In genomic region chr3:65721386-65721785, GRCh38 we compare ENCODE assay signal across 29 cellular contexts.
"Had no signal": no experiment of that assay in that cellular context is flagged by ENCODE, and none has a peak within 500 bp of the region (broad histone marks: within the 10 kb centered on the region; RNA-seq: fewer than 3 reads in every experiment).

No MANE protein-coding gene starts in this region.

- H3K36me3 Mint-ChIP-seq: activated naive CD8-positive, alpha-beta T cell; naive thymus-derived CD4-positive, alpha-beta T cell had no signal

- H3K4me1 Mint-ChIP-seq: activated CD4-positive, alpha-beta T cell treated with anti-CD3 and anti-CD28 coated beads for 36 hours; naive thymus-derived CD4-positive, alpha-beta T cell had no signal

- H3K27ac Mint-ChIP-seq: activated CD4-positive, alpha-beta T cell treated with anti-CD3 and anti-CD28 coated beads for 36 hours; activated naive CD8-positive, alpha-beta T cell; naive thymus-derived CD4-positive, alpha-beta T cell; T-helper 2 cell treated with Interferon-gamma antibody and Interleukin-4, amounts not matched to agents 5 μg/mL and 100 μg/mL, for 36 hours had no signal

- FAIRE-seq: colon, frontal cortex, keratinocyte, pancreas had no signal

- H3K27me3 ChIP-seq: adrenal gland, body of pancreas, esophagus squamous epithelium, pancreas, right atrium auricular region, spleen, suprapubic skin, tibial artery had no signal

- H3K4me1 ChIP-seq: body of pancreas, pancreas, psoas muscle, right atrium auricular region, suprapubic skin had no signal

- H3K4me3 ChIP-seq: adrenal gland, body of pancreas, esophagus squamous epithelium, pancreas, psoas muscle, right atrium auricular region, spleen, suprapubic skin, tibial artery had no signal

- H3K36me3 ChIP-seq: adrenal gland, esophagus squamous epithelium, pancreas, right atrium auricular region, spleen, suprapubic skin, tibial artery had no signal

- ATAC-seq: activated CD4-positive, alpha-beta T cell treated with anti-CD3 and anti-CD28 coated beads for 36 hours; body of pancreas; left cardiac atrium; naive thymus-derived CD4-positive, alpha-beta T cell; pancreas; psoas muscle had no signal

- H3K4me3 Mint-ChIP-seq: activated CD4-positive, alpha-beta T cell treated with anti-CD3 and anti-CD28 coated beads for 36 hours; activated naive CD8-positive, alpha-beta T cell; naive thymus-derived CD4-positive, alpha-beta T cell; T-helper 2 cell treated with Interferon-gamma antibody and Interleukin-4, amounts not matched to agents 5 μg/mL and 100 μg/mL, for 36 hours had no signal

- H3K9me3 Mint-ChIP-seq: T-helper 2 cell treated with Interferon-gamma antibody and Interleukin-4, amounts not matched to agents 5 μg/mL and 100 μg/mL, for 36 hours had no signal

- H3K9me3 ChIP-seq: adrenal gland, body of pancreas, esophagus squamous epithelium, pancreas, psoas muscle, right atrium auricular region, spleen, suprapubic skin, tibial artery had no signal

- DNase-seq: activated CD4-positive, alpha-beta T cell treated with anti-CD3 and anti-CD28 coated beads for 36 hours; activated CD4-positive, alpha-beta T cell treated with anti-CD3 and anti-CD28 coated beads, Interleukin-2, amount 50 U/mL, for 4 hours; activated CD4-positive, CD25-positive, alpha-beta regulatory T cell; activated effector memory CD4-positive, alpha-beta T cell treated with Interleukin-2 at 50 U/mL for 16 hours; activated naive CD4-positive, alpha-beta T cell treated with Interleukin-2 at 50 U/mL for 16 hours; activated T-cell treated with anti-CD3 and anti-CD28 coated beads for 4 hours; adrenal gland; aorta; body of pancreas; dermis blood vessel endothelial cell; effector CD4-positive, alpha-beta T cell; esophagus squamous epithelium; left cardiac atrium; mammary epithelial cell; naive thymus-derived CD4-positive, alpha-beta T cell; nucleus accumbens; pancreas; psoas muscle; spleen; stimulated activated naive CD4-positive, alpha-beta T cell; T-helper 1 cell; tibial artery had no signal

- H3K27ac ChIP-seq: adrenal gland, body of pancreas, esophagus squamous epithelium, pancreas, psoas muscle, right atrium auricular region, spleen, suprapubic skin, tibial artery had no signal
